Comparison of ENCODE assay signal across 24 cellular contexts in the genomic region with DNA sequence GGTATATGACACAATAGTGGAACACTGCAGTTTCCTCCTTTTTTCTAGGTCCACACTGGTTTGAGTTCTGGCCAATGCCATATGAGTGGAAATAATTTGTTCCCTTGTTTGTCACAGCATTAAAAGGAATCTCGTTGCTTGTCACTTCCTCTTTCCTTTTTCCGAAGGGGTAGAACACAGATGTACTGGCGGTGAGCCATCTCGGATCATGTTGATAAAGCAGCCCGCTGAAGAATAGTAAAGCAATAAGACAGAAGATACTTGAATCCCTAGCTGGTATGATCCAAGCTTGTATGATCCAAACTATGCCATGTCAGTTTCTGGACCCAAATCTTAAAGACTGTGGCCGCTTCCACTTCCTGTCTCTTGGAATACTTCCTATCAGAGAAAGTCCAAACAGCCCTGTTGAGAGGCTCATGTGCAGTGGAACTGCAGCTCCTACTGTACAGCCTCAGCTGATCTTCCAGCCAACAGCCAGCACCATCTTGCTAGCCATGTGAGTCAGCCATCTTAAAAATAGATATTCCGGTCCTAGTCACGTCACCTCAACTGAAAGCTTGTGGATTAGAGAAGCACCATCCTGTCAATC. TPM values are rescaled to one million over a fixed set of nuclear protein-coding genes. Genes with fewer than 3 reads are reported as not detected.
A peak's percentile ranks its signal among the peaks of the same experiment; 100 is the strongest.
DNase-seq lines count a peak whose midpoint lies in the region; ATAC-seq, FAIRE-seq and TF ChIP-seq lines count a peak whose summit lies in the region.
"Had no signal": no experiment of that assay in that cellular context is flagged by ENCODE, and none has a peak within 500 bp of the region (broad histone marks: within the 10 kb centered on the region; RNA-seq: fewer than 3 reads in every experiment).

No MANE protein-coding gene starts in this region.

- H3K27me3 ChIP-seq in ACC112 (ENCODE audit: insufficient read depth, low read length) (no peaks in the 10 kb centered on the region), GM23338 (ENCODE audit: insufficient read depth) (no peaks in the 10 kb centered on the region), SK-N-SH (ENCODE audit: insufficient read depth) (no peaks in the 10 kb centered on the region), endothelial cell of umbilical vein (ENCODE audit: control insufficient read depth in 2 of 2, insufficient read depth in 2 of 2, low read length in 2 of 2) (no peaks in the 10 kb centered on the region)

- TF ChIP-seq RAD21 in SK-N-SH (IDR thresholded peaks at IDR 0.05; ENCODE audit: low read length), result no peak

- H3K9me1 ChIP-seq in endothelial cell of umbilical vein (replicated peaks; ENCODE audit: control insufficient read depth, extremely low read depth, insufficient read depth, low read length), result no peaks in the 10 kb centered on the region

- peaks cover 2% of the 10 kb centered on the region for H3K27me3 Mint-ChIP-seq in GM23338 (ENCODE audit: insufficient read depth, low read depth, poor library complexity)
- H3K27me3 Mint-ChIP-seq in immature natural killer cell (ENCODE audit: low read depth in 3 of 3), result peaks cover 2 to 4% (median 3%) of the 10 kb centered on the region in 3 donors
- H3K27me3 Mint-ChIP-seq: activated CD4-positive, alpha-beta T cell treated with anti-CD3 and anti-CD28 coated beads, Interleukin-2, amount 10 ng/mL, durations not matched to agents 24 days and 14 days had no signal

- no peak overlapping the region for H3K27ac ChIP-seq in ACC112 (ENCODE audit: low read depth, low read length)
- no peak overlapping the region for H3K27ac ChIP-seq in GM23338 (ENCODE audit: low read depth)
- H3K27ac ChIP-seq in SK-N-SH (ENCODE audit: low read depth in 2 of 2, low read length in 1 of 2), result peak overlapping the region in 1 of 2 experiments; percentile 85; a peak in 2 of 4 replicates
- no peak overlapping the region for H3K27ac ChIP-seq in endothelial cell of umbilical vein (ENCODE audit: insufficient read depth, low read depth, low read length)
- H3K27ac ChIP-seq: thoracic aorta had no signal

- no peaks in the 10 kb centered on the region for H4K20me1 ChIP-seq in GM23338 (replicated peaks; ENCODE audit: insufficient read depth)
- H4K20me1 ChIP-seq in SK-N-SH (ENCODE audit: insufficient read depth), result no peaks in the 10 kb centered on the region
- no peaks in the 10 kb centered on the region for H4K20me1 ChIP-seq in endothelial cell of umbilical vein (replicated peaks; ENCODE audit: control insufficient read depth, extremely low read depth, insufficient read depth, low read length)

- H2AFZ ChIP-seq in ACC112 (ENCODE audit: low read length, unreplicated experiment), result peak overlapping the region; percentile 36
- H2AFZ ChIP-seq in GM23338, result peak overlapping the region; percentile 72
- H2AFZ ChIP-seq in SK-N-SH (ENCODE audit: low read depth), result peak overlapping the region; percentile 38
- H2AFZ ChIP-seq in endothelial cell of umbilical vein (ENCODE audit: low read depth, low read length), result peak overlapping the region; percentile 50

- H3K9me3 Mint-ChIP-seq in GM23338, result peaks cover 6% of the 10 kb centered on the region; the same call in 1 of the 3 replicates
- H3K9me3 Mint-ChIP-seq in immature natural killer cell, result peaks cover 0 to 7% (median 3%) of the 10 kb centered on the region in 6 donors
- H3K9me3 Mint-ChIP-seq: activated CD4-positive, alpha-beta T cell treated with anti-CD3 and anti-CD28 coated beads, Interleukin-2, amount 10 ng/mL, durations not matched to agents 24 days and 14 days; activated naive CD8-positive, alpha-beta T cell treated with anti-CD3 and anti-CD28 coated beads for 36 hours had no signal

- TF ChIP-seq CTCF in GM23338 (conservative IDR thresholded peaks at IDR 0.05; ENCODE audit: low read depth in 2 of 2) (no peak), SK-N-SH (IDR thresholded peaks at IDR 0.05) (no peak), endothelial cell of umbilical vein (IDR thresholded peaks at IDR 0.05; ENCODE audit: extremely low read depth in 1 of 2, insufficient read depth in 1 of 2, low read depth in 1 of 2, low read length in 2 of 2) (no peak)

- H3K27ac Mint-ChIP-seq in GM23338, result no peak overlapping the region; the same call in 1 of the 2 replicates
- H3K27ac Mint-ChIP-seq in immature natural killer cell, result no peak overlapping the region
- H3K27ac Mint-ChIP-seq: activated CD4-positive, alpha-beta T cell treated with anti-CD3 and anti-CD28 coated beads, Interleukin-2, amount 10 ng/mL, durations not matched to agents 24 days and 14 days; activated naive CD8-positive, alpha-beta T cell treated with anti-CD3 and anti-CD28 coated beads for 36 hours; CD14-positive monocyte had no signal

- dilution Hi-C loops in endothelial cell of umbilical vein (cut with MboI; ENCODE audit: extremely low pct_ligation_motif_present, low sequenced_read_pairs), result no loop called here

- BruUV-seq in endothelial cell of umbilical vein (replicated peaks; lab: Mats Ljungman, UMichigan), result no TSS peak

- DNase-seq in GM23338 (ENCODE audit: low spot score) (no peak), SK-N-SH (peak; percentile 37), endothelial cell of umbilical vein (ENCODE audit: low read depth, low spot score) (peak; percentile 37), hypothalamus (lab: John Stamatoyannopoulos, UW) (no peak), immature natural killer cell (no peak)
- DNase-seq: activated CD4-positive, alpha-beta T cell treated with anti-CD3 and anti-CD28 coated beads, Interleukin-2, amount 10 ng/mL, durations not matched to agents 24 days and 14 days; activated naive CD8-positive, alpha-beta T cell treated with anti-CD3 and anti-CD28 coated beads for 36 hours; kidney; NCI-H1105; NCI-H2081 treated with DMSO at 0.1 percent for 48 hours; NCI-H446 treated with DMSO at 0.1 percent for 48 hours; stimulated activated CD4-positive, alpha-beta T cell treated with anti-CD3 and anti-CD28 coated beads, Interleukin-4, amount 100 ng/mL, for 1 hour; stimulated activated naive CD4-positive, alpha-beta T cell had no signal

- peak in 1 of 2 experiments; percentile 34; a peak in 1 of 4 replicates for TF ChIP-seq EP300 in SK-N-SH (IDR thresholded peaks at IDR 0.05; ENCODE audit: borderline replicate concordance in 1 of 2, low read depth in 1 of 2, low read length in 1 of 2)

- ATAC-seq in GM23338, result no peak
- ATAC-seq in GM18861 (IDR thresholded peaks at IDR 0.05; ENCODE audit: unreplicated experiment), result no peak
- ATAC-seq in HG02642 (IDR thresholded peaks at IDR 0.05; ENCODE audit: poor library complexity, unreplicated experiment), result no peak
- ATAC-seq: HCT116 had no signal

- H3K79me2 ChIP-seq in ACC112 (ENCODE audit: control insufficient read depth, insufficient read depth, low read length, unreplicated experiment) (no peaks in the 10 kb centered on the region), GM23338 (replicated peaks; ENCODE audit: insufficient read depth) (no peaks in the 10 kb centered on the region), SK-N-SH (ENCODE audit: insufficient read depth) (no peaks in the 10 kb centered on the region), endothelial cell of umbilical vein (ENCODE audit: control insufficient read depth, insufficient read depth, low read length) (no peaks in the 10 kb centered on the region)

- H3K36me3 Mint-ChIP-seq in GM23338 (ENCODE audit: low read depth), result peaks cover 6% of the 10 kb centered on the region; the same call in 1 of the 3 replicates
- H3K36me3 Mint-ChIP-seq in immature natural killer cell, result no peaks in the 10 kb centered on the region
- H3K36me3 Mint-ChIP-seq: activated naive CD8-positive, alpha-beta T cell treated with anti-CD3 and anti-CD28 coated beads for 36 hours; CD14-positive monocyte had no signal

- H3K4me1 ChIP-seq in ACC112 (ENCODE audit: control insufficient read depth, insufficient read depth, low read length, unreplicated experiment), result no peaks in the 10 kb centered on the region
- H3K4me1 ChIP-seq in GM23338 (ENCODE audit: insufficient read depth), result peaks cover 9% of the 10 kb centered on the region
- peaks cover 0 to 11% of the 10 kb centered on the region in 2 experiments; a peak in 2 of 4 replicates for H3K4me1 ChIP-seq in SK-N-SH (ENCODE audit: control insufficient read depth in 1 of 2, insufficient read depth in 2 of 2, low read depth in 1 of 2, low read length in 1 of 2)
- H3K4me1 ChIP-seq in endothelial cell of umbilical vein (ENCODE audit: control insufficient read depth, extremely low read depth, insufficient read depth, low read length), result no peaks in the 10 kb centered on the region

- H3K4me2 ChIP-seq in GM23338 (no peak overlapping the region), SK-N-SH (0 out of 2 replicates have a peak overlapping the region, but pooled peaks have one; percentile 16), endothelial cell of umbilical vein (ENCODE audit: insufficient read depth, low read length) (no peak overlapping the region)

- intact Hi-C loops in endothelial cell of umbilical vein (cut with micrococcal nuclease), result no loop called here

- FAIRE-seq in endothelial cell of umbilical vein (lab: Jason Lieb, UNC), result no peak
- FAIRE-seq: frontal cortex, kidney had no signal

- no peak overlapping the region for H3K4me3 ChIP-seq in ACC112 (ENCODE audit: low read depth, low read length)
- no peak overlapping the region for H3K4me3 ChIP-seq in GM23338
- H3K4me3 ChIP-seq in SK-N-SH (ENCODE audit: low read depth in 2 of 2, low read length in 1 of 2), result peak overlapping the region in 1 of 2 experiments; percentile 7; a peak in 1 of 4 replicates
- no peak overlapping the region for H3K4me3 ChIP-seq in endothelial cell of umbilical vein (replicated peaks in 1 of 3; ENCODE audit: insufficient read depth in 1 of 3, low read depth in 1 of 3, low read length in 3 of 3)
- H3K4me3 ChIP-seq: thoracic aorta had no signal

- 45% methylated on average over 8 of the region's 8 CpGs for WGBS in SK-N-SH (ENCODE audit: low lambda C conversion rate)

- no peak overlapping the region for H3K4me3 Mint-ChIP-seq in GM23338
- no peak overlapping the region for H3K4me3 Mint-ChIP-seq in immature natural killer cell
- H3K4me3 Mint-ChIP-seq: activated CD4-positive, alpha-beta T cell treated with anti-CD3 and anti-CD28 coated beads, Interleukin-2, amount 10 ng/mL, durations not matched to agents 24 days and 14 days; activated naive CD8-positive, alpha-beta T cell treated with anti-CD3 and anti-CD28 coated beads for 36 hours; CD14-positive monocyte had no signal

- no peaks in the 10 kb centered on the region for H3K9me3 ChIP-seq in SK-N-SH
- no peaks in the 10 kb centered on the region for H3K9me3 ChIP-seq in endothelial cell of umbilical vein (replicated peaks; ENCODE audit: control insufficient read depth, insufficient read depth, low read length)
- H3K9me3 ChIP-seq: thoracic aorta had no signal

- no peak for TF ChIP-seq POLR2A in endothelial cell of umbilical vein (IDR thresholded peaks at IDR 0.05; ENCODE audit: low read depth, low read length)

- H3K4me1 Mint-ChIP-seq in GM23338 (peaks cover 14% of the 10 kb centered on the region), immature natural killer cell (no peaks in the 10 kb centered on the region)
- H3K4me1 Mint-ChIP-seq: activated CD4-positive, alpha-beta T cell treated with anti-CD3 and anti-CD28 coated beads, Interleukin-2, amount 10 ng/mL, durations not matched to agents 24 days and 14 days; activated naive CD8-positive, alpha-beta T cell treated with anti-CD3 and anti-CD28 coated beads for 36 hours; CD14-positive monocyte had no signal

- no peak overlapping the region for H3K9ac ChIP-seq in SK-N-SH
- no peak overlapping the region for H3K9ac ChIP-seq in endothelial cell of umbilical vein (replicated peaks; ENCODE audit: extremely low read depth, insufficient read depth, low read length)

- H3K36me3 ChIP-seq in ACC112 (ENCODE audit: insufficient read depth, low read length) (no peaks in the 10 kb centered on the region), GM23338 (ENCODE audit: insufficient read depth) (no peaks in the 10 kb centered on the region), SK-N-SH (replicated peaks in 1 of 2; ENCODE audit: control insufficient read depth in 1 of 2, insufficient read depth in 2 of 2, low read length in 1 of 2) (no peaks in the 10 kb centered on the region), endothelial cell of umbilical vein (ENCODE audit: control insufficient read depth in 2 of 2, extremely low read depth in 1 of 2, insufficient read depth in 2 of 2, low read length in 2 of 2) (no peaks in the 10 kb centered on the region)
- H3K36me3 ChIP-seq: thoracic aorta had no signal

- POLR2A ChIA-PET in SK-N-SH (lab: Yijun Ruan, JAX), result no interaction called here
- POLR2A ChIA-PET in endothelial cell of umbilical vein (lab: Charles Lee), result no interaction called here

- CTCF ChIA-PET in SK-N-SH (lab: Yijun Ruan, JAX) (interaction anchor here (0.8 to 0.9 kb wide), 2 partner anchors 9 to 15 kb away, joined by 3 read pairs; no protein-coding TSS in a partner anchor), endothelial cell of umbilical vein (lab: Charles Lee) (no interaction called here)

- H3F3A ChIP-seq in GM23338 (replicated peaks; ENCODE audit: low read depth), result no peaks in the 10 kb centered on the region
- no peaks in the 10 kb centered on the region for H3F3A ChIP-seq in SK-N-SH (replicated peaks; ENCODE audit: insufficient read depth)

- H3K9me2 ChIP-seq in GM23338 (ENCODE audit: insufficient read depth), result peaks cover 12% of the 10 kb centered on the region
- H3K9me2 ChIP-seq in SK-N-SH, result no peaks in the 10 kb centered on the region

RNA-seq across cellular contexts. Expression of a gene that starts 40.3 kb away (rescaled TPM):
- total RNA-seq in GM23338 (2014; rRNA removed; shearing (Covaris generic)), result not detected in 2 replicates
- not detected in 2 replicates for polyA plus RNA-seq in GM23338 (2016; fragmentation: Nextera tagmentation; extraction: Ambion mirVana)
- polyA plus RNA-seq in SK-N-SH (2012; rRNA removed), result not detected in 2 replicates
- not detected in 2 replicates for polyA plus RNA-seq in SK-N-SH (2012; cell fraction: cytosol; rRNA removed)
- polyA plus RNA-seq in SK-N-SH (2012; cell fraction: nucleus; rRNA removed), result not detected in 2 replicates
- total RNA-seq in endothelial cell of umbilical vein, result not detected in 2 replicates
- not detected in 2 replicates for polyA plus RNA-seq in endothelial cell of umbilical vein
- polyA plus RNA-seq in endothelial cell of umbilical vein (2011; cell fraction: cytosol; rRNA removed), result not detected in 2 replicates
- not detected in 2 replicates for polyA plus RNA-seq in endothelial cell of umbilical vein (2011; cell fraction: nucleus; rRNA removed)
- polyA plus RNA-seq in endothelial cell of umbilical vein (2012), result not detected in 2 replicates
- not detected in 2 replicates for polyA minus RNA-seq in endothelial cell of umbilical vein
- polyA minus RNA-seq in endothelial cell of umbilical vein (2011; cell fraction: cytosol; rRNA and poly(A)+ RNA removed), result not detected
- not detected in 2 replicates for polyA minus RNA-seq in endothelial cell of umbilical vein (2011; cell fraction: nucleus; rRNA and poly(A)+ RNA removed)
- not detected for polyA plus RNA-seq in immature natural killer cell
- total RNA-seq: activated CD4-positive, alpha-beta T cell treated with anti-CD3 and anti-CD28 coated beads, Interleukin-2, amount 10 ng/mL, durations not matched to agents 24 days and 14 days; activated naive CD8-positive, alpha-beta T cell treated with anti-CD3 and anti-CD28 coated beads for 36 hours; epithelial cell of proximal tubule; frontal cortex; HT1080; kidney; LHCN-M2; thoracic aorta had no signal
- polyA plus RNA-seq: AG04450, CD14-positive monocyte had no signal

RNA-seq across cellular contexts. Expression of a gene that starts 49.4 kb away (rescaled TPM):
- not detected in 2 replicates for total RNA-seq in GM23338 (2014; rRNA removed; shearing (Covaris generic))
- polyA plus RNA-seq in GM23338 (2016; fragmentation: Nextera tagmentation; extraction: Ambion mirVana) (not detected in 2 replicates), SK-N-SH (2012; rRNA removed) (not detected in 2 replicates), endothelial cell of umbilical vein (not detected in 2 replicates), immature natural killer cell (not detected)
- polyA plus RNA-seq in SK-N-SH (2012; cell fraction: cytosol; rRNA removed), result not detected in 2 replicates
- polyA plus RNA-seq in SK-N-SH (2012; cell fraction: nucleus; rRNA removed), result not detected in 2 replicates
- total RNA-seq in endothelial cell of umbilical vein, result not detected in 2 replicates
- not detected in 2 replicates for polyA plus RNA-seq in endothelial cell of umbilical vein (2011; cell fraction: cytosol; rRNA removed)
- polyA plus RNA-seq in endothelial cell of umbilical vein (2011; cell fraction: nucleus; rRNA removed), result not detected in 2 replicates
- polyA plus RNA-seq in endothelial cell of umbilical vein (2012), result not detected in 2 replicates
- polyA minus RNA-seq in endothelial cell of umbilical vein, result not detected in 2 replicates
- polyA minus RNA-seq in endothelial cell of umbilical vein (2011; cell fraction: cytosol; rRNA and poly(A)+ RNA removed), result not detected
- not detected in 2 replicates for polyA minus RNA-seq in endothelial cell of umbilical vein (2011; cell fraction: nucleus; rRNA and poly(A)+ RNA removed)
- total RNA-seq: activated CD4-positive, alpha-beta T cell treated with anti-CD3 and anti-CD28 coated beads, Interleukin-2, amount 10 ng/mL, durations not matched to agents 24 days and 14 days; activated naive CD8-positive, alpha-beta T cell treated with anti-CD3 and anti-CD28 coated beads for 36 hours; epithelial cell of proximal tubule; frontal cortex; HT1080; kidney; LHCN-M2; thoracic aorta had no signal
- polyA plus RNA-seq: AG04450, CD14-positive monocyte had no signal

Comparison
In these comparisons a context has a peak if more than half of its experiments do, and no peak if none do; other contexts are left out.
1. DNase-seq: peak in SK-N-SH (single experiment) and endothelial cell of umbilical vein (single experiment); none in GM23338 (single experiment), hypothalamus (0 of 51) and immature natural killer cell (0 of 3).
2. Peak in every context shown above with its lines, with median percentiles within 50 percentile points of each other: H2AFZ ChIP-seq.